In the genomic region with DNA sequence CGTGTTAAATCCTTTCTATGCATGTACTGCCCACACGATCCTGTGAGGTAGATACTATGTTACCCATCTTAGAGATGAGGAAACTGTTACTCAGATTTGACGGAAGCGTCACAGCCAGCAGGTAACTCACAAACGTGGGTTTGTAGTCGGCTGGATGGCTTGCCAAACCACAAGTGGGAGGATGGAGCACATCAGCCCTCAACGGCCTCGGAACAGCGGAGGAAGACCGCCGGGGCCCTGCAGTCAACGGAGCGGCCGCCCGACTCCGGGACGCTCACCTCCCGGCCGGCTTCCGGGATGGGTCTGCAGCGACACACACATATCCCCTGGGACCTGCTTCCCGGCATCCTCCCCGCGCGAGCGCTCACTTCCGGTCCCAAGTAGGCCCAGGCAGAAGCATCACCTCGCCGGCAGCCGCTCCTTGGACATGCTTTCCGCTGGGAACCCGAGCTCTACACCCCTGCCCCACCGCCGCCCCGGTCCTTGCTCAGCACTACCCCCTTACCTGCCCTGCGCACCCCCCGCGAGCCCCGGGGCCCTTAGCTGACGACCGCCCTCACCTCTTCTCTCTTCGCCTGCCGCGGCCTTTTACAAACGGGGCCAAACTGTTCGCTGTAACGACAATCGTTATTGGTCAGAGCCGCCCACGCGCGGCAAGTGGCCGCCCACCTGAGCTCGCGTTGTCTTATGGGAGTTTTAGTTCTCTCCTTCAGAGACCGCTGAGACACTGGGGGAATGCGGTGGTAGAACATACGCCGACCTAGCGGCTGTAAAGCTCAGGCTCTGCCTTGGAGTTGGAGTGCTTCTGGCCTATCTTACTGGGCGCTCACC, we compare ENCODE assay signal across 1 cellular context.
TF ChIP-seq lines count a peak whose summit lies in the region.

A gene (minus strand): TSS at position 607 of the 831 bp plus-strand sequence. CDS start 9,034 bp downstream, outside the sequence.

TF ChIP-seq in K562, 482 proteins besides CTCF, POLR2A, EP300 and RAD21 (continued from another document):
- peak; percentile 90 for TF ChIP-seq ASH1L (IDR thresholded peaks at IDR 0.05; ENCODE audit: borderline replicate concordance, low read depth, partially characterized antibody)
- peak; percentile 35 for TF ChIP-seq SAP30 (IDR thresholded peaks at IDR 0.05; ENCODE audit: borderline replicate concordance, insufficient read depth, low read depth, low read length, poor library complexity, severe bottlenecking)
- TF ChIP-seq ZNF444 (CRISPR knock-in tag; IDR thresholded peaks at IDR 0.05): no peak
- TF ChIP-seq, protein P1, sequence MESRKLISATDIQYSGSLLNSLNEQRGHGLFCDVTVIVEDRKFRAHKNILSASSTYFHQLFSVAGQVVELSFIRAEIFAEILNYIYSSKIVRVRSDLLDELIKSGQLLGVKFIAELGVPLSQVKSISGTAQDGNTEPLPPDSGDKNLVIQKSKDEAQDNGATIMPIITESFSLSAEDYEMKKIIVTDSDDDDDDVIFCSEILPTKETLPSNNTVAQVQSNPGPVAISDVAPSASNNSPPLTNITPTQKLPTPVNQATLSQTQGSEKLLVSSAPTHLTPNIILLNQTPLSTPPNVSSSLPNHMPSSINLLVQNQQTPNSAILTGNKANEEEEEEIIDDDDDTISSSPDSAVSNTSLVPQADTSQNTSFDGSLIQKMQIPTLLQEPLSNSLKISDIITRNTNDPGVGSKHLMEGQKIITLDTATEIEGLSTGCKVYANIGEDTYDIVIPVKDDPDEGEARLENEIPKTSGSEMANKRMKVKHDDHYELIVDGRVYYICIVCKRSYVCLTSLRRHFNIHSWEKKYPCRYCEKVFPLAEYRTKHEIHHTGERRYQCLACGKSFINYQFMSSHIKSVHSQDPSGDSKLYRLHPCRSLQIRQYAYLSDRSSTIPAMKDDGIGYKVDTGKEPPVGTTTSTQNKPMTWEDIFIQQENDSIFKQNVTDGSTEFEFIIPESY (CRISPR knock-in tag; IDR thresholded peaks at IDR 0.05): peak; percentile 66
- 0 out of 2 replicates have a peak, but pooled peaks have one; percentile 87 for TF ChIP-seq NR1H2 (CRISPR knock-in tag; IDR thresholded peaks at IDR 0.05)
- TF ChIP-seq GATA2 (CRISPR knock-in tag; IDR thresholded peaks at IDR 0.05): 0 out of 2 replicates have a peak, but pooled peaks have one; percentile 52
- TF ChIP-seq, protein P2, sequence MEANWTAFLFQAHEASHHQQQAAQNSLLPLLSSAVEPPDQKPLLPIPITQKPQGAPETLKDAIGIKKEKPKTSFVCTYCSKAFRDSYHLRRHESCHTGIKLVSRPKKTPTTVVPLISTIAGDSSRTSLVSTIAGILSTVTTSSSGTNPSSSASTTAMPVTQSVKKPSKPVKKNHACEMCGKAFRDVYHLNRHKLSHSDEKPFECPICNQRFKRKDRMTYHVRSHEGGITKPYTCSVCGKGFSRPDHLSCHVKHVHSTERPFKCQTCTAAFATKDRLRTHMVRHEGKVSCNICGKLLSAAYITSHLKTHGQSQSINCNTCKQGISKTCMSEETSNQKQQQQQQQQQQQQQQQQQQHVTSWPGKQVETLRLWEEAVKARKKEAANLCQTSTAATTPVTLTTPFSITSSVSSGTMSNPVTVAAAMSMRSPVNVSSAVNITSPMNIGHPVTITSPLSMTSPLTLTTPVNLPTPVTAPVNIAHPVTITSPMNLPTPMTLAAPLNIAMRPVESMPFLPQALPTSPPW (CRISPR knock-in tag; IDR thresholded peaks at IDR 0.05): peak; percentile 76; the same call in 1 of the 2 replicates
- peak in 1 of 2 experiments; percentile 16; a peak in 1 of 4 replicates for TF ChIP-seq KDM4B (IDR thresholded peaks at IDR 0.05; ENCODE audit: borderline replicate concordance in 2 of 2, low read depth in 1 of 2)
- TF ChIP-seq CBX8 (IDR thresholded peaks at IDR 0.05; ENCODE audit: borderline replicate concordance, extremely low read depth, low read depth, low read length, poor library complexity, severe bottlenecking): no peak
- TF ChIP-seq, protein P3, sequence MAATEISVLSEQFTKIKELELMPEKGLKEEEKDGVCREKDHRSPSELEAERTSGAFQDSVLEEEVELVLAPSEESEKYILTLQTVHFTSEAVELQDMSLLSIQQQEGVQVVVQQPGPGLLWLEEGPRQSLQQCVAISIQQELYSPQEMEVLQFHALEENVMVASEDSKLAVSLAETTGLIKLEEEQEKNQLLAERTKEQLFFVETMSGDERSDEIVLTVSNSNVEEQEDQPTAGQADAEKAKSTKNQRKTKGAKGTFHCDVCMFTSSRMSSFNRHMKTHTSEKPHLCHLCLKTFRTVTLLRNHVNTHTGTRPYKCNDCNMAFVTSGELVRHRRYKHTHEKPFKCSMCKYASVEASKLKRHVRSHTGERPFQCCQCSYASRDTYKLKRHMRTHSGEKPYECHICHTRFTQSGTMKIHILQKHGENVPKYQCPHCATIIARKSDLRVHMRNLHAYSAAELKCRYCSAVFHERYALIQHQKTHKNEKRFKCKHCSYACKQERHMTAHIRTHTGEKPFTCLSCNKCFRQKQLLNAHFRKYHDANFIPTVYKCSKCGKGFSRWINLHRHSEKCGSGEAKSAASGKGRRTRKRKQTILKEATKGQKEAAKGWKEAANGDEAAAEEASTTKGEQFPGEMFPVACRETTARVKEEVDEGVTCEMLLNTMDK (IDR thresholded peaks at IDR 0.05; ENCODE audit: borderline replicate concordance, insufficient read depth, low read depth, low read length, poor library complexity, severe bottlenecking): peak; percentile 46
- no peak for TF ChIP-seq CHCHD3 (CRISPR knock-in tag; IDR thresholded peaks at IDR 0.05)
- peak; percentile 73 for TF ChIP-seq NR2C1 (IDR thresholded peaks at IDR 0.05)
- peak; percentile 48; the same call in 1 of the 2 replicates for TF ChIP-seq NR2C1 (tag; IDR thresholded peaks at IDR 0.05)
- peak; percentile 80 for TF ChIP-seq MTA3 (IDR thresholded peaks at IDR 0.05; ENCODE audit: borderline replicate concordance)
- TF ChIP-seq ZNF124 (CRISPR knock-in tag; IDR thresholded peaks at IDR 0.05): no peak
- no peak for TF ChIP-seq ZNF217 (CRISPR knock-in tag; IDR thresholded peaks at IDR 0.05)
- TF ChIP-seq YY1 (IDR thresholded peaks at IDR 0.05; ENCODE audit: borderline replicate concordance in 1 of 3, control insufficient read depth in 1 of 3, extremely low read depth in 1 of 3, insufficient read depth in 3 of 3, insufficient read length in 1 of 3, insufficient replicate concordance in 2 of 3, low read depth in 1 of 3, low read length in 2 of 3): peak in 2 of 3 experiments; percentile 65 to 79
- peak; percentile 77 for TF ChIP-seq RAD51 (IDR thresholded peaks at IDR 0.05; ENCODE audit: borderline replicate concordance, low read depth)
- TF ChIP-seq ZNF24 (IDR thresholded peaks at IDR 0.05): peak; percentile 49
